In the genomic region with DNA sequence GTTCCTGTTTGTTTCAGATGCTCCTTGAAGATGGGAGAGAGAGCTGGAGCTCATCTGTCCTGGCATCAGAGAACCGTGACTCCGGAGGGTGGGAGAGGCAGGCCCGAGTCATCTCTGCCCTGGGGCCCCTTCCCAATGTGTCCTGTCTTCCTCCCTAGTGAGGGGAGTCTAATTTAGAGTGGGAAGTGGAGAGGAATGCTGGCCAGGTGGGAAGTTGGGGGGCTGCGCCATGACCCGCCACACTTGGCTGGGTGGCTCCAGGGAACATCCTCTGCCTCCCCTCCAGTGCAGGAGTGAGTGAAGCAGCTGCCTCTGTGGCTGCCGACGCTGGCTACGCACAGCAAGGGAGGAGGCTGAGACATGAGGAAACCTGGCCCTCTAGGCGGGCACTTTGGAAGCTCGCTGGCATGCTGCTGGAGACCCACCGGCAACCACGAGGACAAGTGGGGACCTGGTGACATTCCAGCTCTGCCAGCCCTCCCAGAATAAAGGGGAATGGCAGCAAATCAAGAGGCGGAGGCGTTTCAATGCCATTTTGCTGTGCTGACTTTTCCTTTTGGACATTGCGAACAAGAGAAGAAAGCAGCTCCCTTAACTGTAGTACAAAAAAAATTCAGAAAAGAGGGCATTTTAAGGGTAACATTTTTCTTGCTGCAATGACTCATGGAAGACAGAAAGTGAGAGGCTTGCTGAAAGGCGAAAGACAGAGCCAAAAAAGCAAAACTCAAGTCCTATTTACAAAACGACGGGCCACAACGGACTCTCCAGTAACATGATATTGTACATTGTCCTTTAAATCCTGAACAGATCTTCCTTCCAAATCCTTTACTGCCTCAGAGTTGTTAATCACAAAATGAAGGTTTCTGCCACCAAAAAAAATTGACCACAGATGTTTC, we compare ENCODE assay signal across 16 cellular contexts.
A peak's percentile ranks its signal among the peaks of the same experiment; 100 is the strongest.
DNase-seq lines count a peak whose midpoint lies in the region; ATAC-seq and TF ChIP-seq lines count a peak whose summit lies in the region.
"Had no signal": no experiment of that assay in that cellular context is flagged by ENCODE, and none has a peak within 500 bp of the region (broad histone marks: within the 10 kb centered on the region; RNA-seq: fewer than 3 reads in every experiment).

No MANE protein-coding gene starts in this region.

- intact Hi-C loops in ascending aorta (cut with DNase I) = no loop called here

- no peak overlapping the region for H2AFZ ChIP-seq in hepatocyte

- TF ChIP-seq CTCF in ascending aorta (IDR thresholded peaks at IDR 0.05) = no peak
- TF ChIP-seq CTCF in hepatocyte (IDR thresholded peaks at IDR 0.05; ENCODE audit: poor library complexity) = no peak
- no peak for TF ChIP-seq CTCF in GM10266 (IDR thresholded peaks at IDR 0.05; ENCODE audit: control insufficient read depth, insufficient read depth, low read depth, missing control alignments)

- H3K4me2 ChIP-seq in hepatocyte = no peak overlapping the region
- H3K4me2 ChIP-seq: BLaER1 had no signal

- H3K9me3 ChIP-seq in ascending aorta (no peaks in the 10 kb centered on the region), hepatocyte (ENCODE audit: low read depth) (no peaks in the 10 kb centered on the region)
- H3K9me3 ChIP-seq: BLaER1, testis had no signal

- H3K36me3 ChIP-seq in ascending aorta (no peaks in the 10 kb centered on the region), hepatocyte (replicated peaks; ENCODE audit: insufficient read depth, low read depth) (no peaks in the 10 kb centered on the region)
- H3K36me3 ChIP-seq: BLaER1 had no signal

- DNase-seq in GM03348 (ENCODE audit: low spot score) = peak; percentile 59
- no peak for DNase-seq in ascending aorta (ENCODE audit: low spot score in 2 of 2)
- no peak for DNase-seq in hepatocyte (ENCODE audit: low spot score)
- peak; percentile 16 for DNase-seq in skeletal muscle cell (ENCODE audit: low read depth)
- no peak for DNase-seq in foreskin melanocyte
- DNase-seq in medulla oblongata (ENCODE audit: extremely low spot score) = no peak
- no peak for DNase-seq in GM10266 (ENCODE audit: extremely low spot score)
- DNase-seq: activated CD8-positive, alpha-beta memory T cell treated with anti-CD3 and anti-CD28 coated beads, Interleukin-2, amount 10 ng/mL, durations not matched to agents 7 days and 5 days; activated naive CD4-positive, alpha-beta T cell treated with anti-CD3 and anti-CD28 coated beads, Interleukin-2, amount 10 ng/mL, durations not matched to agents 7 days and 5 days; left ventricle myocardium superior; NCI-H2227 treated with DMSO at 0.1 percent for 48 hours; PC-3; SW 1271; testis had no signal

- no peaks in the 10 kb centered on the region for H4K20me1 ChIP-seq in hepatocyte (ENCODE audit: insufficient read depth, poor library complexity, severe bottlenecking)
- H4K20me1 ChIP-seq: BLaER1 had no signal

- H3K27me3 ChIP-seq in ascending aorta = no peaks in the 10 kb centered on the region
- H3K27me3 ChIP-seq in hepatocyte = no peaks in the 10 kb centered on the region
- H3K27me3 ChIP-seq: BLaER1, testis had no signal

- WGBS in hepatocyte (ENCODE audit: low lambda C conversion rate, missing lambda C conversion rate) = 83% methylated on average over 19 of the region's 19 CpGs

- H3K4me1 ChIP-seq in ascending aorta (peaks cover 0 to 13% of the 10 kb centered on the region in 2 donors), hepatocyte (ENCODE audit: insufficient read depth) (peaks cover 7% of the 10 kb centered on the region)
- H3K4me1 ChIP-seq: BLaER1, testis had no signal

- no peak for ATAC-seq in GM18520 (IDR thresholded peaks at IDR 0.05; ENCODE audit: unreplicated experiment)
- ATAC-seq: activated CD8-positive, alpha-beta memory T cell treated with anti-CD3 and anti-CD28 coated beads, Interleukin-2, amount 10 ng/mL, durations not matched to agents 7 days and 5 days; left ventricle myocardium superior had no signal

- H3K27ac ChIP-seq in ascending aorta = peak overlapping the region; percentile 6 to 21
- H3K27ac ChIP-seq in hepatocyte = peak overlapping the region; percentile 45
- H3K27ac ChIP-seq: BLaER1, testis had no signal

- no peaks in the 10 kb centered on the region for H3K9me2 ChIP-seq in hepatocyte (replicated peaks; ENCODE audit: insufficient read depth)

- no peaks in the 10 kb centered on the region for H3K79me2 ChIP-seq in hepatocyte

- peak overlapping the region in 1 of 2 donors; percentile 43 for H3K4me3 ChIP-seq in ascending aorta
- H3K4me3 ChIP-seq in hepatocyte = no peak overlapping the region
- H3K4me3 ChIP-seq in skeletal muscle cell (ENCODE audit: low read depth, low read length) = no peak overlapping the region
- H3K4me3 ChIP-seq: BLaER1, testis had no signal

Comparison
In these comparisons a context has a peak if more than half of its experiments do, and no peak if none do; other contexts are left out.
1. DNase-seq: peak in GM03348 (single experiment) and skeletal muscle cell (single experiment); none in ascending aorta (0 of 2), hepatocyte (single experiment), foreskin melanocyte (single experiment), medulla oblongata (single experiment) and GM10266 (single experiment).